ENCODE assay signal across 3 cellular contexts in genomic region chr7:129713544-129713943, GRCh38.
TF ChIP-seq lines count a peak whose summit lies in the region.

No MANE protein-coding gene starts in this region.

TF ChIP-seq in GM23338, 12 proteins besides CTCF, POLR2A, EP300 and RAD21:
- TF ChIP-seq POLR2AphosphoS5 (IDR thresholded peaks at IDR 0.05; ENCODE audit: low read depth) (no peak), CREB1 (CRISPR knock-in tag; IDR thresholded peaks at IDR 0.05; ENCODE audit: low read depth) (no peak), ZNF331 (CRISPR knock-in tag; IDR thresholded peaks at IDR 0.05; ENCODE audit: low read depth) (no peak), ETS1 (IDR thresholded peaks at IDR 0.05) (no peak), EZH2 (IDR thresholded peaks at IDR 0.05; ENCODE audit: low read depth, unreplicated experiment) (no peak)

TF ChIP-seq in endothelial cell of umbilical vein, 7 proteins besides CTCF, POLR2A, EP300 and RAD21:
- TF ChIP-seq POLR2AphosphoS5 (IDR thresholded peaks at IDR 0.05; ENCODE audit: insufficient read depth, low read depth, low read length) (no peak), GATA2 (IDR thresholded peaks at IDR 0.05; ENCODE audit: insufficient read depth, insufficient read length, low read depth, low read length) (no peak), JUN (IDR thresholded peaks at IDR 0.05; ENCODE audit: borderline replicate concordance, insufficient read depth, insufficient read length, low read depth) (no peak), MAX (IDR thresholded peaks at IDR 0.05; ENCODE audit: insufficient read depth, insufficient read length) (no peak), EZH2 (IDR thresholded peaks at IDR 0.05; ENCODE audit: borderline replicate concordance, low read depth, low read length, severe bottlenecking) (no peak), FOS (IDR thresholded peaks at IDR 0.05; ENCODE audit: borderline replicate concordance, insufficient read depth, low read length) (no peak), MYC (IDR thresholded peaks at IDR 0.05; ENCODE audit: low read depth, low read length) (no peak)
TF ChIP-seq in endothelial cell of umbilical vein: peak in this region for 0.

TF ChIP-seq in HepG2, 621 proteins besides CTCF, POLR2A, EP300 and RAD21:
- TF ChIP-seq ZNF747 (CRISPR knock-in tag; IDR thresholded peaks at IDR 0.05; ENCODE audit: borderline replicate concordance): no peak
- TF ChIP-seq WIZ (CRISPR knock-in tag; IDR thresholded peaks at IDR 0.05): no peak
- TF ChIP-seq TCF7 (IDR thresholded peaks at IDR 0.05; ENCODE audit: low read depth): no peak
- no peak for TF ChIP-seq ZNF367 (CRISPR knock-in tag; IDR thresholded peaks at IDR 0.05; ENCODE audit: borderline replicate concordance)
- TF ChIP-seq MTERF4 (CRISPR knock-in tag; IDR thresholded peaks at IDR 0.05): no peak
- no peak for TF ChIP-seq THYN1 (CRISPR knock-in tag; IDR thresholded peaks at IDR 0.05; ENCODE audit: borderline replicate concordance, low read depth)
